ENCODE assay signal across 15 cellular contexts in the genomic region with DNA sequence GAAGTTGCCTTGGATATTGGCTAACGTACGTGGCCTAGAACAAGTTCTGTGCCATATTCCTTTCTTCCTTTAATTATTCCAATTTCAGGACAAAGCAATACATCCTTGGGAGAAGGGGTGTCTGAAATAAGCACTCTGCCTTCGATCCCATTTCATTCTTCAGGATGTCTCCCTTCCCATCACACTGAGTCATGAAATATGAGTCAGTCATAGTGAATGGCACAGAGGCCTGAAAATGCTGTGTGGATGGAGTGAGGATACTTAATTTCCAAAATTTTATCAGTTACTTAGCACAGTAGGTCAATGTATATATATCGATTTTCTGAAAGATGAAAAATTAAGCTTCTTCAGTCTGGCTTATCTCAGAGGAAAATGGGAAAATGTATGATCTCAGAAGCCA. TPM values are rescaled to one million over a fixed set of nuclear protein-coding genes. Genes with fewer than 3 reads are reported as not detected.
"Had no signal": no experiment of that assay in that cellular context is flagged by ENCODE, and none has a peak within 500 bp of the region (broad histone marks: within the 10 kb centered on the region; RNA-seq: fewer than 3 reads in every experiment).

No MANE protein-coding gene starts in this region.

- H3K4me1 ChIP-seq: gastrocnemius medialis, heart right ventricle, left lung had no signal

- H3K36me3 Mint-ChIP-seq: WTC11 had no signal

- H3K9me3 Mint-ChIP-seq: activated T-helper 1 cell treated with anti-CD3 and anti-CD28 coated beads, Interleukin-12 subunit alpha, Interleukin-12 subunit beta, Interleukin-2, Interleukin-4 antibody, amounts not matched to agents 30 ng/mL and 10 ng/mL and 1 ng/mL, durations not matched to agents 14 hours and 24 hours and 36 hours; nephron progenitor cell; stimulated activated naive CD8-positive, alpha-beta T cell treated with anti-CD3 and anti-CD28 coated beads, Interleukin-15, Interleukin-2, amounts not matched to agents 100 ng/mL and 50 ng/mL, for 24 hours; WTC11 had no signal

- H3K4me3 ChIP-seq: cardiac muscle cell, gastrocnemius medialis, heart right ventricle, left lung had no signal

- H3K27ac Mint-ChIP-seq: activated T-helper 1 cell treated with anti-CD3 and anti-CD28 coated beads, Interleukin-12 subunit alpha, Interleukin-12 subunit beta, Interleukin-2, Interleukin-4 antibody, amounts not matched to agents 30 ng/mL and 10 ng/mL and 1 ng/mL, durations not matched to agents 14 hours and 24 hours and 36 hours; nephron progenitor cell; stimulated activated naive CD8-positive, alpha-beta T cell treated with anti-CD3 and anti-CD28 coated beads, Interleukin-15, Interleukin-2, amounts not matched to agents 100 ng/mL and 50 ng/mL, for 24 hours; WTC11 had no signal

- H3K27ac ChIP-seq: cardiac muscle cell, gastrocnemius medialis, heart right ventricle, left lung had no signal

- H3K4me3 Mint-ChIP-seq: activated T-helper 1 cell treated with anti-CD3 and anti-CD28 coated beads, Interleukin-12 subunit alpha, Interleukin-12 subunit beta, Interleukin-2, Interleukin-4 antibody, amounts not matched to agents 30 ng/mL and 10 ng/mL and 1 ng/mL, durations not matched to agents 14 hours and 24 hours and 36 hours; nephron progenitor cell; stimulated activated naive CD8-positive, alpha-beta T cell treated with anti-CD3 and anti-CD28 coated beads, Interleukin-15, Interleukin-2, amounts not matched to agents 100 ng/mL and 50 ng/mL, for 24 hours; WTC11 had no signal

- H3K36me3 ChIP-seq: cardiac muscle cell, gastrocnemius medialis, heart right ventricle, left lung had no signal

- ATAC-seq: gastrocnemius medialis, heart right ventricle, left lung, WTC11 had no signal

- DNase-seq: activated CD4-positive, alpha-beta T cell treated with anti-CD3 and anti-CD28 coated beads for 48 hours; activated naive CD4-positive, alpha-beta T cell; aorta; gastrocnemius medialis; heart right ventricle; left lung; nephron progenitor cell; stimulated activated CD4-positive, alpha-beta T cell treated with anti-CD3 and anti-CD28 coated beads, Interleukin-4, amount 100 ng/mL, for 1 hour had no signal

- H3K9me3 ChIP-seq: gastrocnemius medialis, heart right ventricle, left lung had no signal

- H3K27me3 ChIP-seq: cardiac muscle cell had no signal

RNA-seq across cellular contexts. Expression of a gene that starts 19.5 kb away (rescaled TPM):
- total RNA-seq: activated T-helper 1 cell treated with anti-CD3 and anti-CD28 coated beads, Interleukin-12 subunit alpha, Interleukin-12 subunit beta, Interleukin-2, Interleukin-4 antibody, amounts not matched to agents 30 ng/mL and 10 ng/mL and 1 ng/mL, durations not matched to agents 14 hours and 24 hours and 36 hours; aorta; cardiac muscle cell; gastrocnemius medialis; heart right ventricle; left lung; omental fat pad; pulmonary artery endothelial cell; temporal lobe; WTC11 had no signal
- polyA plus RNA-seq: aorta, cardiac muscle cell, heart right ventricle had no signal
